Comparison of ENCODE assay signal across 9 cellular contexts in genomic region chr1:150572918-150573647, GRCh38. TPM values are rescaled to one million over a fixed set of nuclear protein-coding genes. Genes with fewer than 3 reads are reported as not detected.
DNase-seq lines count a peak whose midpoint lies in the region; TF ChIP-seq lines count a peak whose summit lies in the region.
"Had no signal": no experiment of that assay in that cellular context is flagged by ENCODE, and none has a peak within 500 bp of the region (broad histone marks: within the 10 kb centered on the region; RNA-seq: fewer than 3 reads in every experiment).

No MANE protein-coding gene starts in this region.

- H2AK5ac ChIP-seq in neuronal stem cell (ENCODE audit: low read depth, low read length): no peak overlapping the region

- DNase-seq in SK-N-SH (no peak), fibroblast of gingiva (ENCODE audit: low read depth) (peak; percentile 39), smooth muscle cell (lab: John Stamatoyannopoulos, UW; ENCODE audit: unreplicated experiment) (no peak), dedifferentiated amniotic fluid mesenchymal stem cell (ENCODE audit: extremely low spot score) (no peak), NCI-H748 (lab: John Stamatoyannopoulos, UW; ENCODE audit: unreplicated experiment) (no peak), neuronal stem cell (ENCODE audit: low spot score) (no peak)
- DNase-seq in activated CD8-positive, alpha-beta memory T cell treated with anti-CD3 and anti-CD28 coated beads for 24 hours: no peak

- H3K4me3 ChIP-seq in SK-N-SH (ENCODE audit: low read depth in 2 of 2, low read length in 1 of 2): no peak overlapping the region
- H3K4me3 ChIP-seq in smooth muscle cell: no peak overlapping the region
- H3K4me3 ChIP-seq in neuronal stem cell (ENCODE audit: low read length in 2 of 2): no peak overlapping the region

- H3K4me1 ChIP-seq in SK-N-SH (ENCODE audit: control insufficient read depth in 1 of 2, insufficient read depth in 2 of 2, low read depth in 1 of 2, low read length in 1 of 2) (peaks cover 25 to 34% of the 10 kb centered on the region in 2 experiments), smooth muscle cell (ENCODE audit: low read depth) (peaks cover 44% of the 10 kb centered on the region), neuronal stem cell (ENCODE audit: control insufficient read depth in 2 of 2, insufficient read depth in 1 of 2, low read depth in 1 of 2, low read length in 2 of 2) (peaks cover 12 to 31% of the 10 kb centered on the region in 2 donors)

- H3F3A ChIP-seq in SK-N-SH (replicated peaks; ENCODE audit: insufficient read depth) (peaks cover 93% of the 10 kb centered on the region), smooth muscle cell (ENCODE audit: low read depth) (peaks cover 64% of the 10 kb centered on the region)

- TF ChIP-seq RAD21 in SK-N-SH (IDR thresholded peaks at IDR 0.05; ENCODE audit: low read length): no peak

- no peak overlapping the region for H2BK5ac ChIP-seq in neuronal stem cell (ENCODE audit: low read length)

- H3K4me2 ChIP-seq in SK-N-SH (peak overlapping the region; percentile 89), smooth muscle cell (peak overlapping the region; percentile 83), neuronal stem cell (ENCODE audit: insufficient read depth, low read length, poor library complexity, severe bottlenecking) (no peak overlapping the region)

- H3K4ac ChIP-seq in neuronal stem cell (ENCODE audit: low read length): no peak overlapping the region

- H3K9ac ChIP-seq in SK-N-SH (no peak overlapping the region; the same call in 1 of the 2 replicates), smooth muscle cell (ENCODE audit: low read depth) (no peak overlapping the region), neuronal stem cell (ENCODE audit: low read depth, low read length, poor library complexity) (no peak overlapping the region)

- no peak overlapping the region for H3K23ac ChIP-seq in neuronal stem cell (ENCODE audit: low read depth, low read length, poor library complexity)

- peaks cover 93% of the 10 kb centered on the region for H4K20me1 ChIP-seq in SK-N-SH (ENCODE audit: insufficient read depth)
- H4K20me1 ChIP-seq in smooth muscle cell (ENCODE audit: low read depth): peaks cover 98% of the 10 kb centered on the region

- H4K91ac ChIP-seq in neuronal stem cell (ENCODE audit: low read depth, low read length, poor library complexity): no peak overlapping the region

- H2AFZ ChIP-seq in SK-N-SH (ENCODE audit: low read depth) (no peak overlapping the region), smooth muscle cell (ENCODE audit: low read depth) (no peak overlapping the region), neuronal stem cell (ENCODE audit: low read length) (no peak overlapping the region)

- no peak overlapping the region for H2BK120ac ChIP-seq in neuronal stem cell (ENCODE audit: low read depth, low read length)

- no peak overlapping the region for H4K8ac ChIP-seq in neuronal stem cell (ENCODE audit: low read depth, low read length)

- peaks cover 97% of the 10 kb centered on the region for H3K79me2 ChIP-seq in SK-N-SH (ENCODE audit: insufficient read depth)
- H3K79me2 ChIP-seq in smooth muscle cell (ENCODE audit: low read depth): peaks cover 73% of the 10 kb centered on the region

- H3K79me1 ChIP-seq in neuronal stem cell (ENCODE audit: low read depth, low read length): peaks cover 2% of the 10 kb centered on the region

- no peak overlapping the region for H3K18ac ChIP-seq in neuronal stem cell (ENCODE audit: low read length)

- no peak overlapping the region for H3K14ac ChIP-seq in neuronal stem cell (ENCODE audit: low read length)

- no peak overlapping the region for H2BK15ac ChIP-seq in neuronal stem cell (ENCODE audit: low read length)

- POLR2A ChIA-PET in SK-N-SH (lab: Yijun Ruan, JAX): no interaction called here

- 93% methylated on average over 4 of the region's 4 CpGs for WGBS in SK-N-SH (ENCODE audit: low lambda C conversion rate)
- 81% methylated on average over 4 of the region's 4 CpGs for WGBS in smooth muscle cell (ENCODE audit: low lambda C conversion rate)
- no CpG with 5 or more reads among the region's 4 CpGs for WGBS in neuronal stem cell (ENCODE audit: extremely low coverage in 2 of 2, insufficient read length in 2 of 2, insufficient replicate concordance in 1 of 2), 2 donors

- H3K27me3 ChIP-seq in SK-N-SH (ENCODE audit: insufficient read depth) (no peaks in the 10 kb centered on the region), smooth muscle cell (ENCODE audit: low read depth) (no peaks in the 10 kb centered on the region), neuronal stem cell (ENCODE audit: control insufficient read depth in 3 of 3, insufficient read depth in 3 of 3, low read depth in 1 of 3, low read length in 3 of 3) (no peaks in the 10 kb centered on the region)

- no peak overlapping the region for H2BK12ac ChIP-seq in neuronal stem cell (ENCODE audit: low read length)

- no peak for TF ChIP-seq CTCF in SK-N-SH (IDR thresholded peaks at IDR 0.05)
- TF ChIP-seq CTCF in smooth muscle cell (IDR thresholded peaks at IDR 0.05; ENCODE audit: borderline replicate concordance, insufficient read depth, poor library complexity, severe bottlenecking): no peak

- H3K9me3 ChIP-seq in SK-N-SH (no peaks in the 10 kb centered on the region), smooth muscle cell (replicated peaks; ENCODE audit: low read depth) (no peaks in the 10 kb centered on the region), neuronal stem cell (replicated peaks in 1 of 2; ENCODE audit: control insufficient read depth in 2 of 2, insufficient read depth in 1 of 2, low read depth in 1 of 2, low read length in 2 of 2) (peaks cover 0 to 2% of the 10 kb centered on the region in 2 donors)

- no peak for TF ChIP-seq EP300 in SK-N-SH (IDR thresholded peaks at IDR 0.05; ENCODE audit: borderline replicate concordance in 1 of 2, low read depth in 1 of 2, low read length in 1 of 2)

- TF ChIP-seq POLR2A in GM15510 (IDR thresholded peaks at IDR 0.05; ENCODE audit: borderline replicate concordance, extremely low read depth, insufficient read length): peak; percentile 36

- H3K27ac ChIP-seq in SK-N-SH (ENCODE audit: low read depth in 2 of 2, low read length in 1 of 2) (peak overlapping the region; percentile 18 to 100; a peak in 3 of 4 replicates), smooth muscle cell (ENCODE audit: low read depth) (peak overlapping the region; percentile 96), neuronal stem cell (replicated peaks; ENCODE audit: low read length) (no peak overlapping the region)

- CTCF ChIA-PET in SK-N-SH (lab: Yijun Ruan, JAX): interaction anchor here (13.4 kb wide), 1 partner anchor 11 kb away, joined by 142 read pairs; no protein-coding TSS in a partner anchor

- H3K36me3 ChIP-seq in SK-N-SH (replicated peaks in 1 of 2; ENCODE audit: control insufficient read depth in 1 of 2, insufficient read depth in 2 of 2, low read length in 1 of 2) (peaks cover 55 to 71% of the 10 kb centered on the region in 2 experiments), smooth muscle cell (ENCODE audit: low read depth) (peaks cover 32% of the 10 kb centered on the region), neuronal stem cell (replicated peaks in 1 of 2; ENCODE audit: control insufficient read depth in 2 of 2, insufficient read depth in 2 of 2, low read length in 2 of 2) (peaks cover 21 to 78% of the 10 kb centered on the region in 2 donors)

- no peaks in the 10 kb centered on the region for H3K9me2 ChIP-seq in SK-N-SH

TF ChIP-seq in SK-N-SH, 30 proteins besides CTCF, POLR2A, EP300 and RAD21:
- no peak for TF ChIP-seq JUND (IDR thresholded peaks at IDR 0.05)
- peak; percentile 23; the same call in 1 of the 2 replicates for TF ChIP-seq POLR2AphosphoS5 (IDR thresholded peaks at IDR 0.05; ENCODE audit: low read depth, low read length)
TF ChIP-seq in SK-N-SH: peak in this region for 1.

RNA-seq across cellular contexts. Expression of gene MCL1, which starts 6.3 kb away (rescaled TPM):
- polyA plus RNA-seq in SK-N-SH (2012; rRNA removed) (110 and 131 TPM in 2 replicates), smooth muscle cell (224 and 247 TPM in 2 replicates)
- 70.8 and 82.9 TPM in 2 replicates for polyA plus RNA-seq in SK-N-SH (2012; cell fraction: cytosol; rRNA removed)
- polyA plus RNA-seq in SK-N-SH (2012; cell fraction: nucleus; rRNA removed): 354 and 429 TPM in 2 replicates
- total RNA-seq in smooth muscle cell: 519 and 630 TPM in 2 replicates
- 117 TPM for polyA plus RNA-seq in neuronal stem cell (2013, experiment 1 of 2)
- 117 TPM for polyA plus RNA-seq in neuronal stem cell (2013, experiment 2 of 2)

RNA-seq across cellular contexts. Expression of gene ADAMTSL4, which starts 23.9 kb away (rescaled TPM):
- 2.4 and 3.4 TPM in 2 replicates for polyA plus RNA-seq in SK-N-SH (2012; rRNA removed)
- polyA plus RNA-seq in SK-N-SH (2012; cell fraction: cytosol; rRNA removed): 1.9 and 3.0 TPM in 2 replicates
- polyA plus RNA-seq in SK-N-SH (2012; cell fraction: nucleus; rRNA removed): 11.2 and 16.1 TPM in 2 replicates
- 2.4 and 6.4 TPM in 2 replicates for total RNA-seq in smooth muscle cell
- polyA plus RNA-seq in smooth muscle cell: 8.4 and 20.8 TPM in 2 replicates
- 0.14 TPM for polyA plus RNA-seq in neuronal stem cell (2013, experiment 1 of 2)
- polyA plus RNA-seq in neuronal stem cell (2013, experiment 2 of 2): 0.17 TPM

RNA-seq across cellular contexts. Expression of gene ENSA, which starts 56.3 kb away (rescaled TPM):
- polyA plus RNA-seq in SK-N-SH (2012; rRNA removed) (47.4 and 56.3 TPM in 2 replicates), smooth muscle cell (31.3 and 54.7 TPM in 2 replicates)
- 62.5 and 74.7 TPM in 2 replicates for polyA plus RNA-seq in SK-N-SH (2012; cell fraction: cytosol; rRNA removed)
- 32.5 and 33.7 TPM in 2 replicates for polyA plus RNA-seq in SK-N-SH (2012; cell fraction: nucleus; rRNA removed)
- 63.5 and 66.3 TPM in 2 replicates for total RNA-seq in smooth muscle cell
- 91.3 TPM for polyA plus RNA-seq in neuronal stem cell (2013, experiment 1 of 2)
- 90.6 TPM for polyA plus RNA-seq in neuronal stem cell (2013, experiment 2 of 2)

RNA-seq across cellular contexts. Expression of gene FALEC, which starts 57.5 kb away (rescaled TPM):
- polyA plus RNA-seq in SK-N-SH (2012; rRNA removed) (0.50 and 0.72 TPM in 2 replicates), smooth muscle cell (0.62 and 1.2 TPM in 2 replicates)
- polyA plus RNA-seq in SK-N-SH (2012; cell fraction: cytosol; rRNA removed): 0.13 and 0.37 TPM in 2 replicates
- 0.68 and 0.89 TPM in 2 replicates for polyA plus RNA-seq in SK-N-SH (2012; cell fraction: nucleus; rRNA removed)
- total RNA-seq in smooth muscle cell: not detected in 2 replicates
- polyA plus RNA-seq in neuronal stem cell (2013, experiment 1 of 2): 0.67 TPM
- polyA plus RNA-seq in neuronal stem cell (2013, experiment 2 of 2): 1.1 TPM
- total RNA-seq: T-helper 1 cell treated with Interleukin-12 subunit alpha and Interleukin-12 subunit beta and Interleukin-4 antibody, amounts not matched to agents 30 ng/mL and 1 ng/mL, for 36 hours had no signal
